In the genomic region with DNA sequence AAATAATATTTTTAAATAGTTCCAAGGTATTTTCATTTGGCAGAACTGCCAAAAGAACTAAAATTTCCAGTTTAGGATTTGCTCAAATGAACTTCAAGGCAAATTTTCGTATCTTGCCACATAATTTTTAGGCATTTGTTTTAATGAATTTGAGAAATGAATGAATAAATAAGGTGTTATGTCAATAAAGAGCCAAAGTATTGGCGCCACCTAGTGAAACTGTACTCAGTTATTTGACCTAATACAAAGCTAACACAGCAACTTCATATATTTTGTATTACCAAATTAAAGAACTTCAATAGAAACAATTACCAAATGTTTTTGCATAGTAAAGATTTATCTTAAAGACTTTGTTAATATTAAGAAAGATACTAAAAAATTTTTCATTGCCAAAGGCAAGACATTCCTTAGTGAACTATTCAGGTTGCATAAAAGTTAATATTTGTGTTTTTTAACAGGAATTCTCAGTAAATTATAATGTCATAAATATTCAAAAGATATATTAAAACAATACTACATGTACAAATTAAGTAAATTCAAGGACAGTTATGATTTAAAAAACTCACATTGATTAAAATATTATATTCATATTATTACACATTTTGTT, we compare ENCODE assay signal across 8 cellular contexts. TPM values are rescaled to one million over a fixed set of nuclear protein-coding genes. Genes with fewer than 3 reads are reported as not detected.
DNase-seq lines count a peak whose midpoint lies in the region; TF ChIP-seq lines count a peak whose summit lies in the region.

No MANE protein-coding gene starts in this region.

- H3K4me1 ChIP-seq in KMS-11 (ENCODE audit: low read depth, poor library complexity, severe bottlenecking) (no peaks in the 10 kb centered on the region), sigmoid colon (no peaks in the 10 kb centered on the region)

- TF ChIP-seq EP300 in sigmoid colon (IDR thresholded peaks at IDR 0.05), result no peak

- no peak overlapping the region for H3K4me2 ChIP-seq in KMS-11

- 29 to 55% methylated on average over 2 of the region's 2 CpGs for WGBS in sigmoid colon, 2 donors

- H3K79me2 ChIP-seq in KMS-11 (ENCODE audit: insufficient read depth, low read depth), result no peaks in the 10 kb centered on the region

- no peak overlapping the region for H2AFZ ChIP-seq in KMS-11 (ENCODE audit: low read depth)

- no peak overlapping the region for H3K27ac ChIP-seq in KMS-11
- H3K27ac ChIP-seq in brain microvascular endothelial cell, result no peak overlapping the region
- no peak overlapping the region for H3K27ac ChIP-seq in sigmoid colon

- no peaks in the 10 kb centered on the region for H3K9me3 ChIP-seq in sigmoid colon

- no peaks in the 10 kb centered on the region for H3K27me3 ChIP-seq in KMS-11 (ENCODE audit: insufficient read depth, low read depth)
- H3K27me3 ChIP-seq in brain microvascular endothelial cell (replicated peaks), result no peaks in the 10 kb centered on the region
- H3K27me3 ChIP-seq in sigmoid colon, result no peaks in the 10 kb centered on the region

- TF ChIP-seq POLR2A in sigmoid colon (IDR thresholded peaks at IDR 0.05), result no peak

- H4K20me1 ChIP-seq in KMS-11 (ENCODE audit: insufficient read depth), result no peaks in the 10 kb centered on the region

- no peak overlapping the region for H3K9ac ChIP-seq in KMS-11

- DNase-seq in DMS 273 (lab: John Stamatoyannopoulos, UW; ENCODE audit: unreplicated experiment) (peak; percentile 55), DMS 273 treated with DMSO at 0.1 percent for 48 hours (lab: John Stamatoyannopoulos, UW) (no peak), brain microvascular endothelial cell (peak; percentile 12), myocyte (ENCODE audit: low read depth) (peak; percentile 39), sigmoid colon (no peak), kidney glomerular epithelial cell (lab: John Stamatoyannopoulos, UW) (no peak), C1 segment of cervical spinal cord (lab: John Stamatoyannopoulos, UW) (no peak)

- H3K36me3 ChIP-seq in KMS-11 (ENCODE audit: insufficient read depth) (no peaks in the 10 kb centered on the region), brain microvascular endothelial cell (replicated peaks) (no peaks in the 10 kb centered on the region), sigmoid colon (no peaks in the 10 kb centered on the region)

- intact Hi-C loops in sigmoid colon (cut with DNase I), result no loop called here

- H3K4me3 ChIP-seq in KMS-11 (IDR thresholded peaks at IDR 0.05; ENCODE audit: insufficient read depth, low read depth, low read length) (no peak overlapping the region), brain microvascular endothelial cell (ENCODE audit: low read depth, low read length) (no peak overlapping the region), sigmoid colon (no peak overlapping the region)

- in situ Hi-C loops in brain microvascular endothelial cell (cut with HindIII; ENCODE audit: low pct_ligation_motif_present, low sequenced_read_pairs), result no loop called here

- TF ChIP-seq CTCF in KMS-11 (conservative IDR thresholded peaks at IDR 0.05; ENCODE audit: low read depth, low read length), result peak; percentile 80
- TF ChIP-seq CTCF in brain microvascular endothelial cell (IDR thresholded peaks at IDR 0.05; ENCODE audit: low read depth, low read length, missing control alignments), result peak; percentile 47
- TF ChIP-seq CTCF in sigmoid colon (IDR thresholded peaks at IDR 0.05), result no peak

RNA-seq across cellular contexts. Expression of gene STPG2, which starts 50.3 kb away (rescaled TPM):
- total RNA-seq in myocyte (not detected in 2 replicates), sigmoid colon (under 1 TPM in 2 of 4 donors, not detected in 2; 0.33 to 0.71 TPM)
- not detected for polyA plus RNA-seq in myocyte (2012)
- under 1 TPM in 1 of 3 donors, not detected in 2; 0.06 TPM for polyA plus RNA-seq in sigmoid colon

Comparison
In these comparisons a context has a peak if more than half of its experiments do, and no peak if none do; other contexts are left out.
1. DNase-seq: peak in DMS 273 (single experiment), brain microvascular endothelial cell (single experiment) and myocyte (single experiment); none in DMS 273 treated with DMSO at 0.1 percent for 48 hours (single experiment), sigmoid colon (single experiment), kidney glomerular epithelial cell (single experiment) and C1 segment of cervical spinal cord (0 of 14).
2. CTCF ChIP-seq: peak in KMS-11 (single experiment) and brain microvascular endothelial cell (single experiment); none in sigmoid colon (0 of 4).